1 cellular context compared by ENCODE assay signal in the genomic region with DNA sequence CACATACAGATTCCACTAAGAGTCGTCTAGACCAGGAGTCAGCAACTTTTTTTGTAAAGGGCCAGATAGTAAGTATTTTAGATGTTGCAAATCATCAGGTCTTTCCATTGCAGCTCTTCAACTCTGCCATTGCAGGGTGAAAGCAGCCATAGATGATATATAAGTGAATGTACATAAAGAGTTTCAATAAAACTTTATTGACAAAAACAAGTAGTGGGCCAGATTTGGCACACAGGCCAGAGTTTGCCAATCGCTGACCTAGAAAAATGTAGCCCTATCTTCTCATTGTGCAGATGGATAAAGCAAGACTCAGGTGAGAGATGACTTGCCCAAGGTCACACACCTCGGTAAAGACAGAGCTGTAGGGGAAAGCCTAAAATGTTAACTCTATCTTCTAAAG.
A peak's percentile ranks its signal among the peaks of the same experiment; 100 is the strongest.
TF ChIP-seq lines count a peak whose summit lies in the region.

No MANE protein-coding gene starts in this region.

TF ChIP-seq in HepG2, 621 proteins besides CTCF, POLR2A, EP300 and RAD21 (continued from another document):
- TF ChIP-seq, protein P1, sequence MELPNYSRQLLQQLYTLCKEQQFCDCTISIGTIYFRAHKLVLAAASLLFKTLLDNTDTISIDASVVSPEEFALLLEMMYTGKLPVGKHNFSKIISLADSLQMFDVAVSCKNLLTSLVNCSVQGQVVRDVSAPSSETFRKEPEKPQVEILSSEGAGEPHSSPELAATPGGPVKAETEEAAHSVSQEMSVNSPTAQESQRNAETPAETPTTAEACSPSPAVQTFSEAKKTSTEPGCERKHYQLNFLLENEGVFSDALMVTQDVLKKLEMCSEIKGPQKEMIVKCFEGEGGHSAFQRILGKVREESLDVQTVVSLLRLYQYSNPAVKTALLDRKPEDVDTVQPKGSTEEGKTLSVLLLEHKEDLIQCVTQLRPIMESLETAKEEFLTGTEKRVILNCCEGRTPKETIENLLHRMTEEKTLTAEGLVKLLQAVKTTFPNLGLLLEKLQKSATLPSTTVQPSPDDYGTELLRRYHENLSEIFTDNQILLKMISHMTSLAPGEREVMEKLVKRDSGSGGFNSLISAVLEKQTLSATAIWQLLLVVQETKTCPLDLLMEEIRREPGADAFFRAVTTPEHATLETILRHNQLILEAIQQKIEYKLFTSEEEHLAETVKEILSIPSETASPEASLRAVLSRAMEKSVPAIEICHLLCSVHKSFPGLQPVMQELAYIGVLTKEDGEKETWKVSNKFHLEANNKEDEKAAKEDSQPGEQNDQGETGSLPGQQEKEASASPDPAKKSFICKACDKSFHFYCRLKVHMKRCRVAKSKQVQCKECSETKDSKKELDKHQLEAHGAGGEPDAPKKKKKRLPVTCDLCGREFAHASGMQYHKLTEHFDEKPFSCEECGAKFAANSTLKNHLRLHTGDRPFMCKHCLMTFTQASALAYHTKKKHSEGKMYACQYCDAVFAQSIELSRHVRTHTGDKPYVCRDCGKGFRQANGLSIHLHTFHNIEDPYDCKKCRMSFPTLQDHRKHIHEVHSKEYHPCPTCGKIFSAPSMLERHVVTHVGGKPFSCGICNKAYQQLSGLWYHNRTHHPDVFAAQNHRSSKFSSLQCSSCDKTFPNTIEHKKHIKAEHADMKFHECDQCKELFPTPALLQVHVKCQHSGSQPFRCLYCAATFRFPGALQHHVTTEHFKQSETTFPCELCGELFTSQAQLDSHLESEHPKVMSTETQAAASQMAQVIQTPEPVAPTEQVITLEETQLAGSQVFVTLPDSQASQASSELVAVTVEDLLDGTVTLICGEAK (IDR thresholded peaks at IDR 0.05) = peak; percentile 31; the same call in 1 of the 2 replicates
- TF ChIP-seq, protein P1 (CRISPR knock-in tag; IDR thresholded peaks at IDR 0.05) = peak; percentile 77
